10 cellular contexts compared by ENCODE assay signal in genomic region chr15:57506422-57506821, GRCh38.
DNase-seq lines count a peak whose midpoint lies in the region; ATAC-seq and TF ChIP-seq lines count a peak whose summit lies in the region.
"Had no signal": no experiment of that assay in that cellular context is flagged by ENCODE, and none has a peak within 500 bp of the region (broad histone marks: within the 10 kb centered on the region; RNA-seq: fewer than 3 reads in every experiment).

No MANE protein-coding gene starts in this region.

- H3K27me3 ChIP-seq in heart right ventricle (no peaks in the 10 kb centered on the region), lower lobe of right lung (ENCODE audit: low read depth) (no peaks in the 10 kb centered on the region), upper lobe of right lung (no peaks in the 10 kb centered on the region)

- H3K9me3 ChIP-seq in heart right ventricle (no peaks in the 10 kb centered on the region), lower lobe of right lung (no peaks in the 10 kb centered on the region), upper lobe of right lung (no peaks in the 10 kb centered on the region)

- ATAC-seq in heart right ventricle (peak in 1 of 8 donors; percentile 1), left cardiac atrium (no peak), lower lobe of right lung (peak in 1 of 2 donors; percentile 1), upper lobe of right lung (no peak), GM19351 (IDR thresholded peaks at IDR 0.05; ENCODE audit: unreplicated experiment) (no peak)
- ATAC-seq: stimulated activated naive CD8-positive, alpha-beta T cell treated with anti-CD3 and anti-CD28 coated beads, Interleukin-15, Interleukin-2, amounts not matched to agents 100 U/mL and 50 U/mL, for 24 hours had no signal

- DNase-seq in heart right ventricle (no peak), left cardiac atrium (no peak), caudate nucleus (lab: John Stamatoyannopoulos, UW) (no peak), lower lobe of right lung (no peak), upper lobe of right lung (no peak), lower leg skin (ENCODE audit: low spot score in 2 of 2) (no peak), NCI-H1105 treated with DMSO at 0.1 percent for 48 hours (lab: John Stamatoyannopoulos, UW) (no peak)
- DNase-seq: effector CD8-positive, alpha-beta T cell; stimulated activated naive CD8-positive, alpha-beta T cell treated with anti-CD3 and anti-CD28 coated beads, Interleukin-15, Interleukin-2, amounts not matched to agents 100 U/mL and 50 U/mL, for 24 hours had no signal

- H3K36me3 ChIP-seq in heart right ventricle (no peaks in the 10 kb centered on the region), lower lobe of right lung (no peaks in the 10 kb centered on the region), upper lobe of right lung (no peaks in the 10 kb centered on the region)

- peak overlapping the region; percentile 21 to 81 (median 74) for H3K27ac ChIP-seq in heart right ventricle
- H3K27ac ChIP-seq in caudate nucleus (ENCODE audit: low read depth, low read length), result peak overlapping the region; percentile 53
- peak overlapping the region; percentile 84 for H3K27ac ChIP-seq in lower lobe of right lung
- H3K27ac ChIP-seq in upper lobe of right lung, result peak overlapping the region; percentile 78

- WGBS in heart right ventricle, 2 donors, result 67 to 80% methylated on average over 2 of the region's 2 CpGs
- 45 to 50% methylated on average over 2 of the region's 2 CpGs for WGBS in lower leg skin, 2 donors

- TF ChIP-seq CTCF in heart right ventricle (IDR thresholded peaks at IDR 0.05) (peak in 2 of 9 donors; percentile 13 to 29), lower lobe of right lung (IDR thresholded peaks at IDR 0.05) (no peak), upper lobe of right lung (IDR thresholded peaks at IDR 0.05) (no peak), lower leg skin (IDR thresholded peaks at IDR 0.05) (no peak)

- peaks cover 4 to 96% (median 54%) of the 10 kb centered on the region in 9 donors for H3K4me1 ChIP-seq in heart right ventricle
- peaks cover 60% of the 10 kb centered on the region for H3K4me1 ChIP-seq in lower lobe of right lung
- peaks cover 28% of the 10 kb centered on the region for H3K4me1 ChIP-seq in upper lobe of right lung

- H3K4me3 ChIP-seq in heart right ventricle, result no peak overlapping the region
- no peak overlapping the region for H3K4me3 ChIP-seq in lower lobe of right lung
- no peak overlapping the region for H3K4me3 ChIP-seq in upper lobe of right lung
- no peak overlapping the region for H3K4me3 ChIP-seq in lower leg skin (ENCODE audit: low read depth, poor library complexity, severe bottlenecking)

- intact Hi-C loops in heart right ventricle (cut with DNase I) (no loop called here), left cardiac atrium (cut with DNase I) (no loop called here), lower lobe of right lung (cut with DNase I) (no loop called here), upper lobe of right lung (cut with DNase I) (no loop called here), lower leg skin (cut with DNase I; ENCODE audit: low total_unique reads) (no loop called here)

- no peak for TF ChIP-seq POLR2A in lower leg skin (IDR thresholded peaks at IDR 0.05)
